23 cellular contexts compared by ENCODE assay signal in genomic region chr17:33910200-33910857, GRCh38.
DNase-seq lines count a peak whose midpoint lies in the region; ATAC-seq, FAIRE-seq and TF ChIP-seq lines count a peak whose summit lies in the region.
"Had no signal": no experiment of that assay in that cellular context is flagged by ENCODE, and none has a peak within 500 bp of the region (broad histone marks: within the 10 kb centered on the region; RNA-seq: fewer than 3 reads in every experiment).

No MANE protein-coding gene starts in this region.

- H3K4me1 Mint-ChIP-seq in CD8-positive, alpha-beta memory T cell = no peaks in the 10 kb centered on the region
- peaks cover 3% of the 10 kb centered on the region for H3K4me1 Mint-ChIP-seq in nephron progenitor cell
- H3K4me1 Mint-ChIP-seq in stimulated activated memory B cell treated with anti-CD40 and anti-IgM and Interleukin-4, amounts not matched to agents 10 μg/mL and 1 μg/mL and 100 μg/mL, for 72 hours = no peaks in the 10 kb centered on the region
- H3K4me1 Mint-ChIP-seq: B cell had no signal

- no peaks in the 10 kb centered on the region for H3K9me3 Mint-ChIP-seq in CD8-positive, alpha-beta memory T cell
- H3K9me3 Mint-ChIP-seq in nephron progenitor cell = no peaks in the 10 kb centered on the region
- H3K9me3 Mint-ChIP-seq in stimulated activated memory B cell treated with anti-CD40 and anti-IgM and Interleukin-4, amounts not matched to agents 10 μg/mL and 1 μg/mL and 100 μg/mL, for 72 hours = no peaks in the 10 kb centered on the region
- H3K9me3 Mint-ChIP-seq: CD4-positive, alpha-beta T cell; CD8-positive, alpha-beta T cell had no signal

- no peak for ATAC-seq in stimulated activated memory B cell treated with anti-CD40 and anti-IgM and Interleukin-4, amounts not matched to agents 10 μg/mL and 1 μg/mL and 100 μg/mL, for 72 hours
- ATAC-seq: A549; CD8-positive, alpha-beta T cell; GM12878 had no signal

- no peak overlapping the region for H3K27ac ChIP-seq in BLaER1
- H3K27ac ChIP-seq in CD8-positive, alpha-beta memory T cell (ENCODE audit: low read depth, low read length) = peak overlapping the region; percentile 8
- H3K27ac ChIP-seq: 22Rv1, A549, C4-2B had no signal

- H3K4me1 ChIP-seq in BLaER1 = peaks cover 40% of the 10 kb centered on the region
- no peaks in the 10 kb centered on the region for H3K4me1 ChIP-seq in CD8-positive, alpha-beta memory T cell (ENCODE audit: insufficient read depth, low read length)
- H3K4me1 ChIP-seq: A549 had no signal

- H3K27me3 ChIP-seq in BLaER1 = no peaks in the 10 kb centered on the region
- no peaks in the 10 kb centered on the region for H3K27me3 ChIP-seq in CD8-positive, alpha-beta memory T cell (ENCODE audit: insufficient read depth, low read length, poor library complexity, severe bottlenecking)

- no peak overlapping the region for H3K4me3 ChIP-seq in BLaER1
- H3K4me3 ChIP-seq in CD8-positive, alpha-beta memory T cell (ENCODE audit: low read length) = no peak overlapping the region
- H3K4me3 ChIP-seq: A549, GM12878 had no signal

- no peak overlapping the region for H3K27ac Mint-ChIP-seq in CD8-positive, alpha-beta memory T cell
- H3K27ac Mint-ChIP-seq in nephron progenitor cell = peak overlapping the region; percentile 34
- H3K27ac Mint-ChIP-seq in stimulated activated memory B cell treated with anti-CD40 and anti-IgM and Interleukin-4, amounts not matched to agents 10 μg/mL and 1 μg/mL and 100 μg/mL, for 72 hours = no peak overlapping the region
- H3K27ac Mint-ChIP-seq: B cell; CD4-positive, alpha-beta T cell; CD8-positive, alpha-beta T cell had no signal

- no peaks in the 10 kb centered on the region for H3K36me3 Mint-ChIP-seq in CD8-positive, alpha-beta memory T cell
- no peaks in the 10 kb centered on the region for H3K36me3 Mint-ChIP-seq in nephron progenitor cell (ENCODE audit: low read depth)
- H3K36me3 Mint-ChIP-seq in stimulated activated memory B cell treated with anti-CD40 and anti-IgM and Interleukin-4, amounts not matched to agents 10 μg/mL and 1 μg/mL and 100 μg/mL, for 72 hours = no peaks in the 10 kb centered on the region
- H3K36me3 Mint-ChIP-seq: CD8-positive, alpha-beta T cell had no signal

- H3K9ac ChIP-seq in BLaER1 = no peak overlapping the region

- no peaks in the 10 kb centered on the region for H3K36me3 ChIP-seq in BLaER1
- H3K36me3 ChIP-seq in CD8-positive, alpha-beta memory T cell (ENCODE audit: insufficient read depth, low read length) = no peaks in the 10 kb centered on the region

- TF ChIP-seq POLR2A in H54 (IDR thresholded peaks at IDR 0.05; ENCODE audit: low read depth, low read length) = no peak

- H3K4me2 ChIP-seq in BLaER1 = peak overlapping the region; percentile 77
- H3K4me2 ChIP-seq: A549 had no signal

- CTCF ChIA-PET in CD8-positive, alpha-beta memory T cell (lab: Charles Lee) = no interaction called here

- no peak for DNase-seq in CD8-positive, alpha-beta memory T cell
- no peak for DNase-seq in nephron progenitor cell
- no peak for DNase-seq in H54 (ENCODE audit: insufficient read length, low spot score)
- DNase-seq: AML-193; CD4-positive, alpha-beta T cell; CD8-positive, alpha-beta T cell; COR-L47; DMS 273 treated with DMSO at 0.1 percent for 48 hours; DMS153; DMS53; DMS79; DND-41; EL; GDM1 had no signal

- FAIRE-seq in H54 (lab: Jason Lieb, UNC) = no peak
- FAIRE-seq: A549, GM12878, GM12892, GM18507 had no signal

- H3K27me3 Mint-ChIP-seq in CD8-positive, alpha-beta memory T cell = peaks cover 4 to 10% of the 10 kb centered on the region in 2 donors
- peaks cover 1% of the 10 kb centered on the region for H3K27me3 Mint-ChIP-seq in nephron progenitor cell (ENCODE audit: low read depth, poor library complexity)
- H3K27me3 Mint-ChIP-seq in stimulated activated memory B cell treated with anti-CD40 and anti-IgM and Interleukin-4, amounts not matched to agents 10 μg/mL and 1 μg/mL and 100 μg/mL, for 72 hours = no peaks in the 10 kb centered on the region

- no peaks in the 10 kb centered on the region for H4K20me1 ChIP-seq in BLaER1

- no peak overlapping the region for H3K4me3 Mint-ChIP-seq in CD8-positive, alpha-beta memory T cell
- no peak overlapping the region for H3K4me3 Mint-ChIP-seq in nephron progenitor cell
- no peak overlapping the region for H3K4me3 Mint-ChIP-seq in stimulated activated memory B cell treated with anti-CD40 and anti-IgM and Interleukin-4, amounts not matched to agents 10 μg/mL and 1 μg/mL and 100 μg/mL, for 72 hours
- H3K4me3 Mint-ChIP-seq: B cell; CD4-positive, alpha-beta T cell; CD8-positive, alpha-beta T cell had no signal

- H3K9me3 ChIP-seq in BLaER1 = no peaks in the 10 kb centered on the region
- H3K9me3 ChIP-seq in CD8-positive, alpha-beta memory T cell (ENCODE audit: low read length) = no peaks in the 10 kb centered on the region
- H3K9me3 ChIP-seq: A549 had no signal

- POLR2A ChIA-PET in CD8-positive, alpha-beta memory T cell (lab: Charles Lee) = no interaction called here

- TF ChIP-seq CTCF in nephron progenitor cell (IDR thresholded peaks at IDR 0.05) = no peak
